8 cellular contexts compared by ENCODE assay signal in the genomic region with DNA sequence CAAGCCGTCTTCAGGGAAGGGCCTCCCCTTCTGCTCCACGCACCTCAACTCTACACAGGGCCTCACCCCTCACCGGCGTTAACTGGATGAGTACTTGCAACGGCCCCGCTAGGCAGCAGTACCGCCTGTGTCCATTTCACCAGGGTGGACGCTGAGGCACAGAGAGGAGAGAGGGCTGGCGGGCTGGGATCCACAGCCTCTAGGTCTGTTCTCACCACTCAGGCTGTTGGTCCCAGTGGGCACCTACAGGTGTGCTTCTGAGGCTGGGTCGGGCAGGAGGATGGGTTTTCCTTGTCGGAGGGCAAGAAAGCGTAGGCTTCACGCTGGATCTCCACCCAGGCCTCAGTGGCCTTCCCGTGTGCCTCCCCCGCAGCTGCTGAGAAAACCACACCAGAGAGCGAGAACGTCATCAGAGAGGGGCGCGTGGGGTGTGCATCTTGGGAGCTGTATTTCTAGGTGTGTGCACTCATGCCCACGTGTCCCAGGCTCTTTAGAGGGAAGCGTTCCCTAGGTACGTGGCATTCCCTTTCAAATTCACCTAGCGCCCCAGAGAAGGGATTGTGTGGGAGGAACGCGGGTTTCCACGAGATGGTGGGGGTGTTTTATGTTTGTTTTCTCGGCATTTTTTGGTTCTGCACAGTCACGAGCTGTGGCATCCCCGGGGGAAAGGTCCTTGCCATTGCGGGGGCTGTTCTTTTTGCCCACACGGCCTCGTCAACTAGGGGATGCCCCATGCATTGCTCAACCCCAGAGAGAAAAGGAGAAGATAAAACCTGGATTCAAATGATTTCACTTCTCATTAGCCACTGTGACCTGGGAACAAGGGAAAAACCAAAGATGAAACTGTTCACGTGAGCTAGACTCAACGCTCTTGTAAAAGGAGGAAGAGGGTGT.
DNase-seq lines count a peak whose midpoint lies in the region; ATAC-seq, FAIRE-seq and TF ChIP-seq lines count a peak whose summit lies in the region.

No MANE protein-coding gene starts in this region.

- POLR2A ChIA-PET in A673 (lab: Charles Lee; ENCODE audit: low non-redundant PET): no interaction called here

- peak; percentile 37 for ATAC-seq in HG02610 (IDR thresholded peaks at IDR 0.05; ENCODE audit: unreplicated experiment)
- ATAC-seq in HG02981 (IDR thresholded peaks at IDR 0.05; ENCODE audit: unreplicated experiment): no peak

- H3K4me1 Mint-ChIP-seq in activated T-helper 2 cell treated with anti-CD3 and anti-CD28 coated beads, Interferon-gamma antibody, Interleukin-2, Interleukin-4, amounts not matched to agents 10 μg/mL and 5 μg/mL and 100 μg/mL, durations not matched to agents 14 hours and 24 hours and 36 hours (ENCODE audit: low read depth): peaks cover 40% of the 10 kb centered on the region

- CTCF ChIA-PET in A673 (lab: Charles Lee): no interaction called here

- intact Hi-C loops in activated T-helper 2 cell treated with anti-CD3 and anti-CD28 coated beads, Interferon-gamma antibody, Interleukin-2, Interleukin-4, amounts not matched to agents 10 μg/mL and 5 μg/mL and 100 μg/mL, durations not matched to agents 14 hours and 24 hours and 36 hours (cut with micrococcal nuclease): loop anchor here (5.0 kb wide), 3 partner anchors 48 to 398 kb away; partner anchors contain the start of genes EEFSEC and MGLL
- intact Hi-C loops in A673 (cut with micrococcal nuclease; ENCODE audit: unreplicated experiment): no loop called here

- no peak overlapping the region for H3K27ac ChIP-seq in brain microvascular endothelial cell
- no peak overlapping the region for H3K27ac ChIP-seq in A673 (ENCODE audit: low read depth, low read length, poor library complexity, severe bottlenecking)
- H3K27ac ChIP-seq in small intestine (ENCODE audit: low read depth in 1 of 2, low read length in 1 of 2): peak overlapping the region in 1 of 2 donors; percentile 27

- no TSS peak for BruUV-seq in A673 (replicated peaks; lab: Mats Ljungman, UMichigan)

- no peak for DNase-seq in activated T-helper 2 cell treated with anti-CD3 and anti-CD28 coated beads, Interferon-gamma antibody, Interleukin-2, Interleukin-4, amounts not matched to agents 10 μg/mL and 5 μg/mL and 100 μg/mL, durations not matched to agents 14 hours and 24 hours and 36 hours (ENCODE audit: low spot score)
- peak; percentile 61 for DNase-seq in stimulated activated CD4-positive, alpha-beta T cell treated with anti-CD3 and anti-CD28 coated beads, Interleukin-15, amount 100 ng/mL, for 24 hours
- no peak for DNase-seq in brain microvascular endothelial cell
- DNase-seq in A673 (ENCODE audit: low spot score): no peak
- no peak for DNase-seq in small intestine

- H3K36me3 Mint-ChIP-seq in activated T-helper 2 cell treated with anti-CD3 and anti-CD28 coated beads, Interferon-gamma antibody, Interleukin-2, Interleukin-4, amounts not matched to agents 10 μg/mL and 5 μg/mL and 100 μg/mL, durations not matched to agents 14 hours and 24 hours and 36 hours (ENCODE audit: low read depth): no peaks in the 10 kb centered on the region

- H3K27me3 ChIP-seq in brain microvascular endothelial cell (replicated peaks): no peaks in the 10 kb centered on the region
- no peaks in the 10 kb centered on the region for H3K27me3 ChIP-seq in A673 (replicated peaks; ENCODE audit: insufficient read depth, low read depth, low read length, poor library complexity)
- H3K27me3 ChIP-seq in small intestine (ENCODE audit: control insufficient read depth in 2 of 2, insufficient read depth in 2 of 2, low read length in 2 of 2): no peaks in the 10 kb centered on the region

- peak; percentile 41 for TF ChIP-seq CTCF in GM12873 (IDR thresholded peaks at IDR 0.05; ENCODE audit: insufficient read depth, low read depth, low read length, missing control alignments)
- TF ChIP-seq CTCF in brain microvascular endothelial cell (IDR thresholded peaks at IDR 0.05; ENCODE audit: low read depth, low read length, missing control alignments): no peak
- no peak for TF ChIP-seq CTCF in A673 (conservative IDR thresholded peaks at IDR 0.05; ENCODE audit: low read depth, low read length)

- H3K36me3 ChIP-seq in brain microvascular endothelial cell (replicated peaks) (no peaks in the 10 kb centered on the region), A673 (ENCODE audit: insufficient read depth, low read length, poor library complexity, severe bottlenecking) (no peaks in the 10 kb centered on the region), small intestine (ENCODE audit: control insufficient read depth in 2 of 2, insufficient read depth in 2 of 2, low read length in 2 of 2) (no peaks in the 10 kb centered on the region)

- H3K4me1 ChIP-seq in A673 (ENCODE audit: insufficient read depth, low read length, poor library complexity, severe bottlenecking): no peaks in the 10 kb centered on the region
- peaks cover 0 to 3% of the 10 kb centered on the region in 2 donors for H3K4me1 ChIP-seq in small intestine (ENCODE audit: control insufficient read depth in 2 of 2, insufficient read depth in 1 of 2, low read depth in 1 of 2, low read length in 1 of 2)

- H3K27me3 Mint-ChIP-seq in activated T-helper 2 cell treated with anti-CD3 and anti-CD28 coated beads, Interferon-gamma antibody, Interleukin-2, Interleukin-4, amounts not matched to agents 10 μg/mL and 5 μg/mL and 100 μg/mL, durations not matched to agents 14 hours and 24 hours and 36 hours (ENCODE audit: low read depth): peaks cover 2% of the 10 kb centered on the region

- FAIRE-seq in small intestine (lab: Jason Lieb, UNC): no peak

- in situ Hi-C loops in brain microvascular endothelial cell (cut with HindIII; ENCODE audit: low pct_ligation_motif_present, low sequenced_read_pairs): no loop called here

- H3K4me3 ChIP-seq in brain microvascular endothelial cell (ENCODE audit: low read depth, low read length) (no peak overlapping the region), A673 (ENCODE audit: low read depth, low read length, poor library complexity, severe bottlenecking) (no peak overlapping the region), small intestine (ENCODE audit: low read depth in 1 of 2, low read length in 2 of 2) (peak overlapping the region in 1 of 2 donors; percentile 2)

- peak overlapping the region; percentile 77 for H3K27ac Mint-ChIP-seq in activated T-helper 2 cell treated with anti-CD3 and anti-CD28 coated beads, Interferon-gamma antibody, Interleukin-2, Interleukin-4, amounts not matched to agents 10 μg/mL and 5 μg/mL and 100 μg/mL, durations not matched to agents 14 hours and 24 hours and 36 hours

- WGBS in small intestine, 3 donors: 76 to 84% (median 79%) methylated on average over 34 of the region's 34 CpGs

- H3K9me3 ChIP-seq in A673 (ENCODE audit: low read depth, low read length, poor library complexity, severe bottlenecking) (no peaks in the 10 kb centered on the region), small intestine (ENCODE audit: control insufficient read depth, low read depth) (no peaks in the 10 kb centered on the region)

- no peaks in the 10 kb centered on the region for H3K9me3 Mint-ChIP-seq in activated T-helper 2 cell treated with anti-CD3 and anti-CD28 coated beads, Interferon-gamma antibody, Interleukin-2, Interleukin-4, amounts not matched to agents 10 μg/mL and 5 μg/mL and 100 μg/mL, durations not matched to agents 14 hours and 24 hours and 36 hours

- H3K4me3 Mint-ChIP-seq in activated T-helper 2 cell treated with anti-CD3 and anti-CD28 coated beads, Interferon-gamma antibody, Interleukin-2, Interleukin-4, amounts not matched to agents 10 μg/mL and 5 μg/mL and 100 μg/mL, durations not matched to agents 14 hours and 24 hours and 36 hours (ENCODE audit: low read depth): peak overlapping the region; percentile 18
